Comparison of ENCODE assay signal across 12 cellular contexts in genomic region chr2:10328667-10329583, GRCh38. TPM values are rescaled to one million over a fixed set of nuclear protein-coding genes. Genes with fewer than 3 reads are reported as not detected.
DNase-seq lines count a peak whose midpoint lies in the region; ATAC-seq, FAIRE-seq and TF ChIP-seq lines count a peak whose summit lies in the region.
"Had no signal": no experiment of that assay in that cellular context is flagged by ENCODE, and none has a peak within 500 bp of the region (broad histone marks: within the 10 kb centered on the region; RNA-seq: fewer than 3 reads in every experiment).

No MANE protein-coding gene starts in this region.

- H3K4me3 ChIP-seq in BLaER1: peak overlapping the region; percentile 60; the same call in 1 of the 2 replicates
- no peak overlapping the region for H3K4me3 ChIP-seq in HEK293 (ENCODE audit: low read depth, low read length)
- no peak overlapping the region for H3K4me3 ChIP-seq in muscle layer of duodenum (ENCODE audit: low read depth in 1 of 2, low read length in 2 of 2)

- H3K36me3 ChIP-seq in BLaER1: no peaks in the 10 kb centered on the region
- H3K36me3 ChIP-seq in HEK293 (ENCODE audit: control insufficient read depth in 2 of 2, insufficient read depth in 1 of 2, low read length in 2 of 2): no peaks in the 10 kb centered on the region
- no peaks in the 10 kb centered on the region for H3K36me3 ChIP-seq in muscle layer of duodenum (ENCODE audit: control insufficient read depth in 1 of 2, insufficient read depth in 2 of 2, low read length in 2 of 2)

- peak overlapping the region; percentile 60; the same call in 1 of the 2 replicates for H3K9ac ChIP-seq in BLaER1

- no peak for TF ChIP-seq POLR2A in H54 (IDR thresholded peaks at IDR 0.05; ENCODE audit: low read depth, low read length)

- H3K9me3 ChIP-seq in BLaER1: no peaks in the 10 kb centered on the region
- H3K9me3 ChIP-seq in HEK293 (ENCODE audit: control insufficient read depth, insufficient read depth, low read depth, low read length): no peaks in the 10 kb centered on the region
- no peaks in the 10 kb centered on the region for H3K9me3 ChIP-seq in muscle layer of duodenum (ENCODE audit: control insufficient read depth in 1 of 2, low read length in 2 of 2)

- ATAC-seq in activated T-helper 17 cell treated with anti-CD3 and anti-CD28 coated beads, Interleukin-2, amount 50 U/mL, for 72 hours (replicated peaks): no peak
- ATAC-seq in GM18498 (IDR thresholded peaks at IDR 0.05; ENCODE audit: unreplicated experiment): no peak
- ATAC-seq in HG03439 (IDR thresholded peaks at IDR 0.05; ENCODE audit: unreplicated experiment): no peak

- H3K4me2 ChIP-seq in BLaER1: peak overlapping the region; percentile 96

- CTCF ChIA-PET in HEK293 (lab: Yijun Ruan, JAX): interaction anchor here (0.6 to 0.9 kb wide), 2 partner anchors 26 to 54 kb away, joined by 3 to 7 read pairs; partner anchors contain the start of gene HPCAL1

- H3K27ac Mint-ChIP-seq in activated T-helper 17 cell treated with anti-CD3 and anti-CD28 coated beads, Interleukin-2, amount 50 U/mL, for 72 hours: peak overlapping the region; percentile 96
- H3K27ac Mint-ChIP-seq in progenitor cell of endocrine pancreas: no peak overlapping the region

- H3K27me3 Mint-ChIP-seq in activated T-helper 17 cell treated with anti-CD3 and anti-CD28 coated beads, Interleukin-2, amount 50 U/mL, for 72 hours: no peaks in the 10 kb centered on the region
- H3K27me3 Mint-ChIP-seq in progenitor cell of endocrine pancreas: peaks cover 5% of the 10 kb centered on the region

- H4K20me1 ChIP-seq in BLaER1: peaks cover 68% of the 10 kb centered on the region

- FAIRE-seq in H54 (lab: Jason Lieb, UNC): no peak
- FAIRE-seq: GM12891 had no signal

- POLR2A ChIA-PET in HEK293 (lab: Yijun Ruan, JAX): no interaction called here

- peaks cover 51% of the 10 kb centered on the region for H3K36me3 Mint-ChIP-seq in activated T-helper 17 cell treated with anti-CD3 and anti-CD28 coated beads, Interleukin-2, amount 50 U/mL, for 72 hours (ENCODE audit: low read depth)
- no peaks in the 10 kb centered on the region for H3K36me3 Mint-ChIP-seq in progenitor cell of endocrine pancreas (ENCODE audit: insufficient read depth)

- peaks cover 97% of the 10 kb centered on the region for H3K4me1 ChIP-seq in BLaER1
- H3K4me1 ChIP-seq in HEK293 (ENCODE audit: control insufficient read depth, insufficient read depth, low read length): peaks cover 10% of the 10 kb centered on the region
- H3K4me1 ChIP-seq in muscle layer of duodenum (ENCODE audit: control insufficient read depth in 1 of 2, insufficient read depth in 2 of 2, low read length in 2 of 2): peaks cover 7 to 20% of the 10 kb centered on the region in 2 donors

- TF ChIP-seq CTCF in HEK293 (tag by site-specific recombination; IDR thresholded peaks at IDR 0.05) (no peak), progenitor cell of endocrine pancreas (IDR thresholded peaks at IDR 0.05; ENCODE audit: unreplicated experiment) (no peak)

- H3K27ac ChIP-seq in BLaER1 (peak overlapping the region; percentile 86), HEK293 (ENCODE audit: extremely low read depth, low read depth, low read length) (no peak overlapping the region), muscle layer of duodenum (ENCODE audit: low read length) (peak overlapping the region; percentile 70)
- H3K27ac ChIP-seq: VCaP had no signal

- H3K4me3 Mint-ChIP-seq in activated T-helper 17 cell treated with anti-CD3 and anti-CD28 coated beads, Interleukin-2, amount 50 U/mL, for 72 hours: peak overlapping the region; percentile 88
- H3K4me3 Mint-ChIP-seq in progenitor cell of endocrine pancreas (ENCODE audit: low read depth): no peak overlapping the region

- H3K27me3 ChIP-seq in BLaER1 (no peaks in the 10 kb centered on the region), muscle layer of duodenum (ENCODE audit: low read depth, low read length) (no peaks in the 10 kb centered on the region)

- H3K9me3 Mint-ChIP-seq in activated T-helper 17 cell treated with anti-CD3 and anti-CD28 coated beads, Interleukin-2, amount 50 U/mL, for 72 hours: no peaks in the 10 kb centered on the region
- H3K9me3 Mint-ChIP-seq in progenitor cell of endocrine pancreas (ENCODE audit: low read depth): no peaks in the 10 kb centered on the region

- peaks cover 50% of the 10 kb centered on the region for H3K4me1 Mint-ChIP-seq in activated T-helper 17 cell treated with anti-CD3 and anti-CD28 coated beads, Interleukin-2, amount 50 U/mL, for 72 hours
- peaks cover 29% of the 10 kb centered on the region for H3K4me1 Mint-ChIP-seq in progenitor cell of endocrine pancreas (ENCODE audit: low read depth)

- DNase-seq in progenitor cell of endocrine pancreas (ENCODE audit: low spot score, unreplicated experiment) (no peak), H54 (ENCODE audit: insufficient read length, low spot score) (no peak)
- DNase-seq: erythroblast, nucleus accumbens had no signal

TF ChIP-seq in HEK293, 187 proteins besides CTCF, POLR2A, EP300 and RAD21:
- TF ChIP-seq ZNF121 (tag by site-specific recombination; IDR thresholded peaks at IDR 0.05) (peak; percentile 54; the same call in 1 of the 2 replicates), ZNF510 (tag by site-specific recombination; IDR thresholded peaks at IDR 0.05; ENCODE audit: insufficient replicate concordance) (no peak)

RNA-seq across cellular contexts. Expression of gene HPCAL1, which starts 26.2 kb away (rescaled TPM):
- 100 to 1,000 TPM in 1 of 2 donors, 10 to 100 TPM in 1; 57.9 to 139 TPM for total RNA-seq in activated T-helper 17 cell treated with anti-CD3 and anti-CD28 coated beads, Interleukin-2, amount 50 U/mL, for 72 hours
- 16.5 and 16.8 TPM in 2 replicates for total RNA-seq in progenitor cell of endocrine pancreas
